In the genomic region with DNA sequence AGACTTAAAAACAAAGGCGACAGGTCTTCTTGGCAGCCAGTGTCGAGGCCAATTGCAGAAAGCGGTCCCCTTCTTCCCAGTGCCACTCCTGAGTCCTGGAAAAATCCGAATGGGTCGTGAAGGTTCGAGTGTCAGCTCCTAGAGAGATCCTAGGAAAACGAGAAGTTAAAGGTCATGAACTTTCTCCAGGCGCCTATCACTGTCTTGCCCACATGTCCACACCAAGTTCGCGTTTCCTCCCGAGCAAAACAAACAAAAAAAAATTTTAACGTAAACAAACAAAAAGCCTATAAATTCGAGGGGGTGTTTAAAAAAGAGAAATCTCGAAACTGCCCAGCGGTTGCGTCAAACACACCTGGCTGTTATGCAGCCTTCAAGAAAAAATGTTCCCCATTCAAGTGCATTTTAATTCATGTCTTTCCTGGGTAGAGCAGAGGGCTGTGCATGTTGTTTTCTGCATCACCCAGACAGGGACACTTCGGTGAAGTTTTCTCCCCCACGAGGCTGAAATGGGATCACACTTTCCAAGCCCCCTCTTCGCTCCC, we compare ENCODE assay signal across 8 cellular contexts. TPM values are rescaled to one million over a fixed set of nuclear protein-coding genes. Genes with fewer than 3 reads are reported as not detected.
DNase-seq lines count a peak whose midpoint lies in the region; ATAC-seq and TF ChIP-seq lines count a peak whose summit lies in the region.

No MANE protein-coding gene starts in this region.

- 0 out of 2 replicates have a peak, but pooled peaks cover 5% of the 10 kb centered on the region for H4K20me1 ChIP-seq in OCI-LY7 (ENCODE audit: insufficient read depth, low read length)

- H3K27ac ChIP-seq in OCI-LY7 (ENCODE audit: low read depth, low read length, poor library complexity, severe bottlenecking) = peak overlapping the region; percentile 65
- peak overlapping the region; percentile 94 for H3K27ac ChIP-seq in epithelial cell of prostate

- no peak for ATAC-seq in activated CD4-positive, CD25-positive, alpha-beta regulatory T cell treated with anti-CD3 and anti-CD28 coated beads, Interleukin-2, amount 50 U/mL, for 24 hours
- no peak for ATAC-seq in GM21619 (IDR thresholded peaks at IDR 0.05; ENCODE audit: unreplicated experiment)

- peak overlapping the region; percentile 89 for H3K27ac Mint-ChIP-seq in activated naive CD4-positive, alpha-beta T cell treated with anti-CD3 and anti-CD28 coated beads, Interleukin-2, amount 10 ng/mL, durations not matched to agents 7 days and 5 days
- peak overlapping the region; percentile 97 for H3K27ac Mint-ChIP-seq in progenitor cell of endocrine pancreas

- peaks cover 19% of the 10 kb centered on the region; the same call in 1 of the 2 replicates for H3K79me2 ChIP-seq in OCI-LY7 (ENCODE audit: insufficient read depth, low read depth, low read length)

- peak overlapping the region; percentile 91; the same call in 1 of the 2 replicates for H2AFZ ChIP-seq in OCI-LY7 (ENCODE audit: low read length)

- H3K9me3 Mint-ChIP-seq in activated naive CD4-positive, alpha-beta T cell treated with anti-CD3 and anti-CD28 coated beads, Interleukin-2, amount 10 ng/mL, durations not matched to agents 7 days and 5 days = no peaks in the 10 kb centered on the region
- no peaks in the 10 kb centered on the region for H3K9me3 Mint-ChIP-seq in progenitor cell of endocrine pancreas (ENCODE audit: low read depth)

- intact Hi-C loops in OCI-LY7 (cut with micrococcal nuclease; ENCODE audit: unreplicated experiment) = loop anchor here (5.0 to 10.0 kb wide), 3 partner anchors 80 to 1287 kb away; a partner anchor contains a TSS

- H3K4me3 Mint-ChIP-seq in activated naive CD4-positive, alpha-beta T cell treated with anti-CD3 and anti-CD28 coated beads, Interleukin-2, amount 10 ng/mL, durations not matched to agents 7 days and 5 days = peak overlapping the region; percentile 85
- H3K4me3 Mint-ChIP-seq in progenitor cell of endocrine pancreas (ENCODE audit: low read depth) = peak overlapping the region; percentile 83

- H3K4me1 Mint-ChIP-seq in activated naive CD4-positive, alpha-beta T cell treated with anti-CD3 and anti-CD28 coated beads, Interleukin-2, amount 10 ng/mL, durations not matched to agents 7 days and 5 days = peaks cover 34% of the 10 kb centered on the region
- peaks cover 27% of the 10 kb centered on the region for H3K4me1 Mint-ChIP-seq in progenitor cell of endocrine pancreas (ENCODE audit: low read depth)

- H3K36me3 ChIP-seq in OCI-LY7 (ENCODE audit: insufficient read depth, low read length) = no peaks in the 10 kb centered on the region

- POLR2A ChIA-PET in OCI-LY7 (lab: Charles Lee) = interaction anchor here (0.6 to 0.7 kb wide), 2 partner anchors 12 to 79 kb away, joined by 3 to 5 read pairs; no protein-coding TSS in a partner anchor

- peaks cover 33% of the 10 kb centered on the region for H3K4me1 ChIP-seq in OCI-LY7 (ENCODE audit: insufficient read depth, low read length, poor library complexity, severe bottlenecking)

- peak overlapping the region; percentile 81 for H3K4me2 ChIP-seq in OCI-LY7 (ENCODE audit: low read length)

- CTCF ChIA-PET in activated naive CD4-positive, alpha-beta T cell treated with anti-CD3 and anti-CD28 coated beads, Interleukin-2, amount 10 ng/mL, durations not matched to agents 7 days and 5 days (lab: Charles Lee) = interaction anchor here (1.5 kb wide), 1 partner anchor 162 kb away, joined by 3 read pairs; no protein-coding TSS in a partner anchor
- CTCF ChIA-PET in OCI-LY7 (lab: Charles Lee; ENCODE audit: unreplicated experiment) = no interaction called here

- H3K9me2 ChIP-seq in OCI-LY7 (ENCODE audit: insufficient read depth, low read length) = no peaks in the 10 kb centered on the region

- H3K4me3 ChIP-seq in OCI-LY7 (ENCODE audit: low read depth, low read length, poor library complexity, severe bottlenecking) = peak overlapping the region; percentile 72

- peaks cover 12% of the 10 kb centered on the region for H3K36me3 Mint-ChIP-seq in activated naive CD4-positive, alpha-beta T cell treated with anti-CD3 and anti-CD28 coated beads, Interleukin-2, amount 10 ng/mL, durations not matched to agents 7 days and 5 days
- H3K36me3 Mint-ChIP-seq in progenitor cell of endocrine pancreas (ENCODE audit: insufficient read depth) = no peaks in the 10 kb centered on the region

- BruUV-seq in OCI-LY7 (replicated peaks; lab: Mats Ljungman, UMichigan) = no TSS peak

- H3K9me3 ChIP-seq in OCI-LY7 (ENCODE audit: low read length) = no peaks in the 10 kb centered on the region

- H3K27me3 Mint-ChIP-seq in activated naive CD4-positive, alpha-beta T cell treated with anti-CD3 and anti-CD28 coated beads, Interleukin-2, amount 10 ng/mL, durations not matched to agents 7 days and 5 days = peaks cover 4% of the 10 kb centered on the region
- H3K27me3 Mint-ChIP-seq in progenitor cell of endocrine pancreas = peaks cover 3% of the 10 kb centered on the region

- no peak for TF ChIP-seq CTCF in OCI-LY7 (conservative IDR thresholded peaks at IDR 0.05; ENCODE audit: low read length)
- no peak for TF ChIP-seq CTCF in progenitor cell of endocrine pancreas (IDR thresholded peaks at IDR 0.05; ENCODE audit: unreplicated experiment)

- DNase-seq in activated naive CD4-positive, alpha-beta T cell treated with anti-CD3 and anti-CD28 coated beads, Interleukin-2, amount 10 ng/mL, durations not matched to agents 7 days and 5 days = no peak
- DNase-seq in activated naive CD4-positive, alpha-beta T cell treated with anti-CD3 and anti-CD28 coated beads, Interleukin-2, amount 50 U/mL, for 16 hours = no peak
- DNase-seq in OCI-LY7 (ENCODE audit: low spot score) = no peak
- no peak for DNase-seq in epithelial cell of prostate (ENCODE audit: low read depth, low spot score)
- DNase-seq in progenitor cell of endocrine pancreas (ENCODE audit: low spot score, unreplicated experiment) = no peak
- DNase-seq in occipital lobe (lab: John Stamatoyannopoulos, UW) = no peak

RNA-seq across cellular contexts. Expression of a gene that starts 1.5 kb away (rescaled TPM):
- total RNA-seq in OCI-LY7 (2014; rRNA removed; shearing (Covaris generic)) = 24.2 and 24.3 TPM in 2 replicates
- total RNA-seq in OCI-LY7 (2022) = 44.9 and 52.5 TPM in 2 replicates
- 88.0 and 98.2 TPM in 2 replicates for total RNA-seq in progenitor cell of endocrine pancreas
- 338 TPM for total RNA-seq in occipital lobe
